In genomic region chr15:24761704-24762302, GRCh38 we compare ENCODE assay signal across 12 cellular contexts.
A peak's percentile ranks its signal among the peaks of the same experiment; 100 is the strongest.
DNase-seq lines count a peak whose midpoint lies in the region; ATAC-seq and TF ChIP-seq lines count a peak whose summit lies in the region.
"Had no signal": no experiment of that assay in that cellular context is flagged by ENCODE, and none has a peak within 500 bp of the region (broad histone marks: within the 10 kb centered on the region; RNA-seq: fewer than 3 reads in every experiment).

No MANE protein-coding gene starts in this region.

- no peaks in the 10 kb centered on the region for H3K36me3 Mint-ChIP-seq in stimulated activated memory B cell treated with anti-CD40 and anti-IgM and Interleukin-4, amounts not matched to agents 10 μg/mL and 1 μg/mL and 100 μg/mL, for 72 hours

- TF ChIP-seq CTCF in OCI-LY7 (conservative IDR thresholded peaks at IDR 0.05; ENCODE audit: low read length): peak; percentile 75
- TF ChIP-seq CTCF in epithelial cell of proximal tubule (conservative IDR thresholded peaks at IDR 0.05; ENCODE audit: low read depth, low read length): peak; percentile 53
- peak; percentile 44 for TF ChIP-seq CTCF in smooth muscle cell (IDR thresholded peaks at IDR 0.05; ENCODE audit: borderline replicate concordance, insufficient read depth, poor library complexity, severe bottlenecking)

- H3K36me3 ChIP-seq in OCI-LY7 (ENCODE audit: insufficient read depth, low read length) (no peaks in the 10 kb centered on the region), smooth muscle cell (ENCODE audit: low read depth) (no peaks in the 10 kb centered on the region)
- H3K36me3 ChIP-seq: SJCRH30 had no signal

- POLR2A ChIA-PET in OCI-LY7 (lab: Charles Lee): no interaction called here

- no peaks in the 10 kb centered on the region for H3K27me3 ChIP-seq in smooth muscle cell (ENCODE audit: low read depth)
- H3K27me3 ChIP-seq: SJCRH30 had no signal

- H3K4me1 Mint-ChIP-seq in stimulated activated memory B cell treated with anti-CD40 and anti-IgM and Interleukin-4, amounts not matched to agents 10 μg/mL and 1 μg/mL and 100 μg/mL, for 72 hours: no peaks in the 10 kb centered on the region

- BruUV-seq in OCI-LY7 (replicated peaks; lab: Mats Ljungman, UMichigan): no TSS peak

- intact Hi-C loops in OCI-LY7 (cut with micrococcal nuclease; ENCODE audit: unreplicated experiment): no loop called here

- H2AFZ ChIP-seq in OCI-LY7 (ENCODE audit: low read length) (no peak overlapping the region), smooth muscle cell (ENCODE audit: low read depth) (no peak overlapping the region)

- H3K4me3 ChIP-seq in OCI-LY7 (ENCODE audit: low read depth, low read length, poor library complexity, severe bottlenecking) (no peak overlapping the region), epithelial cell of proximal tubule (ENCODE audit: low read depth, low read length) (no peak overlapping the region), smooth muscle cell (no peak overlapping the region)
- H3K4me3 ChIP-seq: A549, SJCRH30 had no signal

- H3K79me2 ChIP-seq in OCI-LY7 (ENCODE audit: insufficient read depth, low read depth, low read length): no peaks in the 10 kb centered on the region
- no peaks in the 10 kb centered on the region for H3K79me2 ChIP-seq in smooth muscle cell (ENCODE audit: low read depth)

- H4K20me1 ChIP-seq in OCI-LY7 (ENCODE audit: insufficient read depth, low read length) (no peaks in the 10 kb centered on the region), smooth muscle cell (ENCODE audit: low read depth) (no peaks in the 10 kb centered on the region)

- WGBS in smooth muscle cell (ENCODE audit: low lambda C conversion rate): 71% methylated on average over 5 of the region's 5 CpGs

- H3K27me3 Mint-ChIP-seq in stimulated activated memory B cell treated with anti-CD40 and anti-IgM and Interleukin-4, amounts not matched to agents 10 μg/mL and 1 μg/mL and 100 μg/mL, for 72 hours: no peaks in the 10 kb centered on the region

- H3K9me3 ChIP-seq in OCI-LY7 (ENCODE audit: low read length) (0 out of 2 replicates have a peak, but pooled peaks cover 5% of the 10 kb centered on the region), smooth muscle cell (replicated peaks; ENCODE audit: low read depth) (no peaks in the 10 kb centered on the region)
- H3K9me3 ChIP-seq: A549, SJCRH30 had no signal

- H3K4me2 ChIP-seq in OCI-LY7 (ENCODE audit: low read length): no peak overlapping the region
- H3K4me2 ChIP-seq in smooth muscle cell: no peak overlapping the region
- H3K4me2 ChIP-seq: A549 had no signal

- H3K4me1 ChIP-seq in OCI-LY7 (ENCODE audit: insufficient read depth, low read length, poor library complexity, severe bottlenecking): no peaks in the 10 kb centered on the region
- H3K4me1 ChIP-seq in smooth muscle cell (ENCODE audit: low read depth): no peaks in the 10 kb centered on the region
- H3K4me1 ChIP-seq: A549, SJCRH30 had no signal

- ATAC-seq in stimulated activated memory B cell treated with anti-CD40 and anti-IgM and Interleukin-4, amounts not matched to agents 10 μg/mL and 1 μg/mL and 100 μg/mL, for 72 hours: no peak
- ATAC-seq in HG03469 (IDR thresholded peaks at IDR 0.05; ENCODE audit: unreplicated experiment): no peak
- ATAC-seq: A549 had no signal

- CTCF ChIA-PET in OCI-LY7 (lab: Charles Lee; ENCODE audit: unreplicated experiment): no interaction called here

- peaks cover 8% of the 10 kb centered on the region for H3K9me3 Mint-ChIP-seq in stimulated activated memory B cell treated with anti-CD40 and anti-IgM and Interleukin-4, amounts not matched to agents 10 μg/mL and 1 μg/mL and 100 μg/mL, for 72 hours

- no peak overlapping the region for H3K27ac Mint-ChIP-seq in stimulated activated memory B cell treated with anti-CD40 and anti-IgM and Interleukin-4, amounts not matched to agents 10 μg/mL and 1 μg/mL and 100 μg/mL, for 72 hours

- DNase-seq in DMS 273 (lab: John Stamatoyannopoulos, UW; ENCODE audit: unreplicated experiment) (peak; percentile 13), DMS 273 treated with DMSO at 0.1 percent for 48 hours (lab: John Stamatoyannopoulos, UW) (no peak), OCI-LY7 (ENCODE audit: low spot score) (no peak), epithelial cell of proximal tubule (ENCODE audit: low read depth) (no peak), smooth muscle cell (lab: John Stamatoyannopoulos, UW; ENCODE audit: unreplicated experiment) (no peak), NCI-H510A treated with DMSO at 0.1 percent for 48 hours (lab: John Stamatoyannopoulos, UW) (no peak)
- DNase-seq: activated naive CD4-positive, alpha-beta T cell; stimulated activated CD4-positive, alpha-beta T cell treated with anti-CD3 and anti-CD28 coated beads, Interleukin-2, amount 100 ng/mL, for 48 hours had no signal

- no peak overlapping the region for H3K9ac ChIP-seq in smooth muscle cell (ENCODE audit: low read depth)

- H3F3A ChIP-seq in smooth muscle cell (ENCODE audit: low read depth): no peaks in the 10 kb centered on the region

- H3K4me3 Mint-ChIP-seq in stimulated activated memory B cell treated with anti-CD40 and anti-IgM and Interleukin-4, amounts not matched to agents 10 μg/mL and 1 μg/mL and 100 μg/mL, for 72 hours: no peak overlapping the region

- H3K9me2 ChIP-seq in OCI-LY7 (ENCODE audit: insufficient read depth, low read length): no peaks in the 10 kb centered on the region

- H3K27ac ChIP-seq in OCI-LY7 (ENCODE audit: low read depth, low read length, poor library complexity, severe bottlenecking): no peak overlapping the region
- H3K27ac ChIP-seq in smooth muscle cell (ENCODE audit: low read depth): no peak overlapping the region
- H3K27ac ChIP-seq: A549, SJCRH30 had no signal
